ENCODE assay signal across 8 cellular contexts in the genomic region with DNA sequence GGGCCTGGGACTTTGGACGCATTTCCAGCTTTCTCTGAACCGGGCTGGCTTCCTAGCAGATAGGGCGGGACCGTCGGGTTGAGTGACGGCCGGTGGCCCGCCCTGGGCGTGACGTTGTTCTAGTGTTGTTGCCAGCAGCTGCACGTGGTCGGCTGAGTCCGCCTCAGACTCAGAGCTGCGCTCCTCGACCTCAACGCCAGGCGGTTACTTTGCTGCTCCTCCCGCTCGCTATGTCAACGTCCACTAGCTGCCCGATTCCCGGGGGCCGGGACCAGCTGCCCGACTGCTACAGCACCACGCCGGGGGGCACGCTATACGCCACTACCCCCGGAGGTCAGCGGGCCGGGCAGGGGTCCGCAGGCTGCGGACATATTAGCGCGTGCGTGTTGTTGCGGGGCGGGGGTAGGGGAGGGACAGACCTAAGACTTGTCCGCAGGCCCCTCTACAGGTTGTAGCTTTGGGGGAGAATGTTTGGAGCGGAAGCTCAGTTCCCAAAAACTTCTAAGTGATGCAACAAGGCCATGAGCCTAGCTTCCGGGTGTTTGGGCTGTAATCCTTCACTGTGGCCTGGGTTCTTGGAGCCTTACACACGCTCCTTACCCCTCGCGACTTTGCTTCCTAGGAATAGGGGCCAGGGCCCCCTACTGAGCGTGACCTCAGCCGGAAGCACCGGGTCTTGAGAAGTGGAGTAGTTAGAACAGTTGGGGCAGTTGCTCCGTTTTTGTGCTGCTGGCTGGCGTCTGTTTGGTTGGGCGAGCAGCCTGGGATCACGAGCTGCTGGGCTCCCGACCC. TPM values are rescaled to one million over a fixed set of nuclear protein-coding genes. Genes with fewer than 3 reads are reported as not detected.
DNase-seq lines count a peak whose midpoint lies in the region; ATAC-seq and TF ChIP-seq lines count a peak whose summit lies in the region.

EIF4EBP3 (plus strand) TSS at position 155 of the 792 bp plus-strand sequence; CDS start at position 231, 76 bp downstream.

- H3K27ac Mint-ChIP-seq in progenitor cell of endocrine pancreas, result peak within 1 kb of the TSS; percentile 89

- H3K9me3 Mint-ChIP-seq in progenitor cell of endocrine pancreas (ENCODE audit: low read depth), result no peaks in the 10 kb centered on the region

- TF ChIP-seq CTCF in DOHH2 (IDR thresholded peaks at IDR 0.05; ENCODE audit: low read depth, low read length, poor library complexity, severe bottlenecking) (peak; percentile 38), progenitor cell of endocrine pancreas (IDR thresholded peaks at IDR 0.05; ENCODE audit: unreplicated experiment) (peak; percentile 53), upper lobe of left lung (IDR thresholded peaks at IDR 0.05) (peak; percentile 58 to 98 (median 92))

- H3F3A ChIP-seq in DOHH2 (ENCODE audit: control insufficient read depth, insufficient read depth) (peaks cover 7% of the 10 kb centered on the region), GM23248 (ENCODE audit: insufficient read depth) (peaks cover 49% of the 10 kb centered on the region)

- H3K27ac ChIP-seq in DOHH2 (ENCODE audit: low read depth, low read length) (peak within 1 kb of the TSS; percentile 42), GM23248 (peak within 1 kb of the TSS; percentile 95), upper lobe of left lung (peak within 1 kb of the TSS; percentile 92 to 99 (median 94))

- H3K9me2 ChIP-seq in DOHH2 (replicated peaks; ENCODE audit: control insufficient read depth, low read length), result no peaks in the 10 kb centered on the region
- no peaks in the 10 kb centered on the region for H3K9me2 ChIP-seq in GM23248 (ENCODE audit: insufficient read depth)

- intact Hi-C loops in left ventricle myocardium superior (cut with micrococcal nuclease), result no loop called here

- peak in 1 of 4 donors; percentile 64 for TF ChIP-seq EP300 in upper lobe of left lung (IDR thresholded peaks at IDR 0.05)

- no peaks in the 10 kb centered on the region for H3K27me3 Mint-ChIP-seq in progenitor cell of endocrine pancreas

- peak within 1 kb of the TSS; percentile 63 for H3K4me3 Mint-ChIP-seq in progenitor cell of endocrine pancreas (ENCODE audit: low read depth)

- no peaks in the 10 kb centered on the region for H3K27me3 ChIP-seq in DOHH2 (ENCODE audit: control insufficient read depth, low read length)
- no peaks in the 10 kb centered on the region for H3K27me3 ChIP-seq in GM23248 (replicated peaks; ENCODE audit: insufficient read depth)
- no peaks in the 10 kb centered on the region for H3K27me3 ChIP-seq in upper lobe of left lung

- peak within 1 kb of the TSS; percentile 80 for H3K4me3 ChIP-seq in DOHH2 (ENCODE audit: low read length)
- peak within 1 kb of the TSS; percentile 73 for H3K4me3 ChIP-seq in GM23248
- H3K4me3 ChIP-seq in upper lobe of left lung, result peak within 1 kb of the TSS in 3 of 4 donors; percentile 51 to 66 (median 58)

- peak within 1 kb of the TSS; percentile 90 for H3K9ac ChIP-seq in GM23248

- ATAC-seq in left ventricle myocardium superior (peak; percentile 89), upper lobe of left lung (ENCODE audit: low FRiP score in 2 of 2) (peak; percentile 98)

- peaks cover 14% of the 10 kb centered on the region for H3K4me1 Mint-ChIP-seq in progenitor cell of endocrine pancreas (ENCODE audit: low read depth)

- peak within 1 kb of the TSS; percentile 97 for H3K4me2 ChIP-seq in DOHH2 (ENCODE audit: low read length)
- H3K4me2 ChIP-seq in GM23248 (ENCODE audit: unreplicated experiment), result peak within 1 kb of the TSS; percentile 90

- 3 to 5% methylated on average over 45 to 51 of the region's 52 CpGs for WGBS in GM23248 (ENCODE audit: low coverage in 1 of 2, low lambda C conversion rate in 2 of 2, missing lambda C conversion rate in 2 of 2), 2 experiments
- 6 to 11% methylated on average over 16 to 41 of the region's 52 CpGs for WGBS in upper lobe of left lung, 2 donors

- in situ Hi-C loops in GM23248 (cut with MboI), result no loop called here

- peak in 3 of 4 donors; percentile 67 to 88 (median 76) for TF ChIP-seq POLR2A in upper lobe of left lung (IDR thresholded peaks at IDR 0.05)

- H3K36me3 Mint-ChIP-seq in progenitor cell of endocrine pancreas (ENCODE audit: insufficient read depth), result peaks cover 19% of the 10 kb centered on the region

- peak within 1 kb of the TSS; percentile 66 for H2AFZ ChIP-seq in GM23248

- H3K79me2 ChIP-seq in DOHH2 (ENCODE audit: control insufficient read depth, low read length) (peaks cover 10% of the 10 kb centered on the region), GM23248 (ENCODE audit: insufficient read depth) (peaks cover 22% of the 10 kb centered on the region)

- DNase-seq in GM23248, result peak; percentile 99
- peak; percentile 98 for DNase-seq in LoVo (ENCODE audit: low spot score)
- DNase-seq in T-helper 1 cell, result peak; percentile 73 to 87 (median 84)
- DNase-seq in amygdala (lab: John Stamatoyannopoulos, UW), result peak; percentile 44 to 98 (median 94)
- peak; percentile 98 for DNase-seq in left ventricle myocardium superior
- DNase-seq in progenitor cell of endocrine pancreas (ENCODE audit: low spot score, unreplicated experiment), result peak; percentile 88
- DNase-seq in upper lobe of left lung, result peak; percentile 97 to 98

- H3K9me3 ChIP-seq in DOHH2 (ENCODE audit: control insufficient read depth, insufficient read depth, low read length) (no peaks in the 10 kb centered on the region), GM23248 (ENCODE audit: low read depth) (no peaks in the 10 kb centered on the region), upper lobe of left lung (no peaks in the 10 kb centered on the region)

- H3K4me1 ChIP-seq in DOHH2 (ENCODE audit: control insufficient read depth, low read length) (peaks cover 30% of the 10 kb centered on the region), GM23248 (ENCODE audit: insufficient read depth) (peaks cover 16% of the 10 kb centered on the region), upper lobe of left lung (peaks cover 34 to 42% (median 38%) of the 10 kb centered on the region in 4 donors)

- H3K36me3 ChIP-seq in DOHH2 (ENCODE audit: control insufficient read depth, low read length), result peaks cover 56% of the 10 kb centered on the region
- H3K36me3 ChIP-seq in GM23248 (ENCODE audit: low read depth), result peaks cover 19% of the 10 kb centered on the region; the same call in 1 of the 2 replicates
- peaks cover 14 to 56% (median 36%) of the 10 kb centered on the region in 4 donors for H3K36me3 ChIP-seq in upper lobe of left lung

- H4K20me1 ChIP-seq in DOHH2 (ENCODE audit: control insufficient read depth, insufficient read depth, low read depth, low read length), result no peaks in the 10 kb centered on the region
- H4K20me1 ChIP-seq in GM23248 (ENCODE audit: insufficient read depth), result 0 out of 2 replicates have a peak, but pooled peaks cover under 1% of the 10 kb centered on the region

RNA-seq across cellular contexts. Expression of gene EIF4EBP3, which starts in this region (rescaled TPM):
- 0.54 and 2.3 TPM in 2 replicates for total RNA-seq in GM23248 (2014; rRNA removed; shearing (Covaris generic))
- 14.1 and 14.5 TPM in 2 replicates for polyA plus RNA-seq in GM23248 (2016; fragmentation: Nextera tagmentation; extraction: Ambion mirVana)
- total RNA-seq in left ventricle myocardium superior (18.2 TPM), progenitor cell of endocrine pancreas (6.1 and 6.7 TPM in 2 replicates), upper lobe of left lung (10 to 100 TPM; 12.1 to 32.5 (median 21.0) TPM)

Comparison
In these comparisons a context has a peak if more than half of its experiments do, and no peak if none do; other contexts are left out.
1. Peak in every context shown above with its lines: DNase-seq, ATAC-seq, H3K4me3 ChIP-seq and H3K27ac ChIP-seq.
2. H3K27ac ChIP-seq: peak in every context shown above with its lines; median percentile 95 in GM23248; 94 in upper lobe of left lung; 42 in DOHH2.
3. CTCF ChIP-seq: peak in every context shown above with its lines; median percentile 92 in upper lobe of left lung; 53 in progenitor cell of endocrine pancreas; 38 in DOHH2.